In the genomic region with DNA sequence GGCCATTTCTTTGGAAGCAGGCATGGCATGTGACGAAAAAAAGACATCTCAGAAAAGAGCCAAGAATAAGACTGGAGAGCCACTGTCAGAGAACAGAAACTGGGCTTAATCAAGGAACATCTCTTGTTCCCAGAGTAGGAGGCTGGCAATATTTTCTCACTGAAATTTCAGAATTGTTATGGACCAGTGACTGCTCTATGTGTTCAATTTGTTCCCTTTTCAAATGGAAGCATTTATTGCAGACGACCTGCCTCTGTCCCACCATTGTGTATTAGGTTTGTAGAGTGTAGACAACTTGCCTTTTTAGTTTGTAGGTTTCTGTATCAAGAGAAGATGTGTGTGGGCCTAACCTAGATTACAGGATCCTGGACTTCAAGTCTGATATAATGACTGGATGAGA, we compare ENCODE assay signal across 8 cellular contexts.
"Had no signal": no experiment of that assay in that cellular context is flagged by ENCODE, and none has a peak within 500 bp of the region (broad histone marks: within the 10 kb centered on the region; RNA-seq: fewer than 3 reads in every experiment).

No MANE protein-coding gene starts in this region.

- FAIRE-seq: G401.6, GM12878, GM12891, GM12892, GM18507, GM19239 had no signal

- H3K4me3 ChIP-seq: GM12878 had no signal

- ATAC-seq: GM12878 had no signal

- DNase-seq: GDM1, GF-D8 had no signal
